30 cellular contexts compared by ENCODE assay signal in genomic region chr12:57210461-57210860, GRCh38. TPM values are rescaled to one million over a fixed set of nuclear protein-coding genes. Genes with fewer than 3 reads are reported as not detected.
"Had no signal": no experiment of that assay in that cellular context is flagged by ENCODE, and none has a peak within 500 bp of the region (broad histone marks: within the 10 kb centered on the region; RNA-seq: fewer than 3 reads in every experiment).

No MANE protein-coding gene starts in this region.

- H3K4me3 ChIP-seq: left lung, lower lobe of right lung, neural progenitor cell, ovary, right atrium auricular region, right lobe of liver, smooth muscle cell, tibial nerve, uterus had no signal

- H3K9ac ChIP-seq: neural progenitor cell had no signal

- H3K9me3 ChIP-seq: left lung, lower lobe of right lung, ovary, right atrium auricular region, right lobe of liver, tibial nerve, uterus had no signal

- H3K4me3 Mint-ChIP-seq: immature natural killer cell; natural killer cell; nephron progenitor cell; neural progenitor cell; stimulated activated memory B cell treated with anti-CD40 and anti-IgM and Interleukin-4, amounts not matched to agents 10 μg/mL and 1 μg/mL and 100 μg/mL, for 72 hours; stimulated activated naive CD8-positive, alpha-beta T cell treated with anti-CD3 and anti-CD28 coated beads, Interleukin-15, amount 100 ng/mL, for 72 hours; type B pancreatic cell had no signal

- H3K27me3 ChIP-seq: ovary, right atrium auricular region, right lobe of liver had no signal

- H3K4me2 ChIP-seq: neural progenitor cell, smooth muscle cell had no signal

- H3K27ac Mint-ChIP-seq: immature natural killer cell; naive B cell; natural killer cell; nephron progenitor cell; neural progenitor cell; progenitor cell of endocrine pancreas; stimulated activated memory B cell treated with anti-CD40 and anti-IgM and Interleukin-4, amounts not matched to agents 10 μg/mL and 1 μg/mL and 100 μg/mL, for 72 hours; type B pancreatic cell had no signal

- H3K9me3 Mint-ChIP-seq: naive B cell; natural killer cell; nephron progenitor cell; neural progenitor cell; stimulated activated memory B cell treated with anti-CD40 and anti-IgM and Interleukin-4, amounts not matched to agents 10 μg/mL and 1 μg/mL and 100 μg/mL, for 72 hours; stimulated activated naive CD8-positive, alpha-beta T cell treated with anti-CD3 and anti-CD28 coated beads, Interleukin-15, amount 100 ng/mL, for 72 hours; type B pancreatic cell had no signal

- H2AFZ ChIP-seq: neural progenitor cell had no signal

- H3K36me3 ChIP-seq: neural progenitor cell, ovary, uterus had no signal

- H3K36me3 Mint-ChIP-seq: immature natural killer cell; naive B cell; natural killer cell; stimulated activated memory B cell treated with anti-CD40 and anti-IgM and Interleukin-4, amounts not matched to agents 10 μg/mL and 1 μg/mL and 100 μg/mL, for 72 hours; type B pancreatic cell had no signal

- H3K27ac ChIP-seq: left lung, lower lobe of right lung, neural progenitor cell, ovary, right atrium auricular region, right lobe of liver, uterus had no signal

- ATAC-seq: left colon; left lung; lower lobe of right lung; natural killer cell; right lobe of liver; stimulated activated memory B cell treated with anti-CD40 and anti-IgM and Interleukin-4, amounts not matched to agents 10 μg/mL and 1 μg/mL and 100 μg/mL, for 72 hours; stimulated activated naive CD8-positive, alpha-beta T cell treated with anti-CD3 and anti-CD28 coated beads, Interleukin-15, amount 100 ng/mL, for 72 hours had no signal

- H3K4me1 ChIP-seq: right lobe of liver had no signal

- DNase-seq: immature natural killer cell; kidney; left colon; left lung; lower lobe of right lung; mammary epithelial cell; mesenchymal stem cell; naive B cell; natural killer cell; nephron progenitor cell; ovary; right lobe of liver; stimulated activated CD4-positive, alpha-beta T cell treated with anti-CD3 and anti-CD28 coated beads, Interleukin-1b, Interleukin-23, amount 100 ng/mL, for 48 hours; stimulated activated CD4-positive, alpha-beta T cell treated with anti-CD3 and anti-CD28 coated beads, Interleukin-2, amount 100 ng/mL, for 48 hours; stimulated activated CD4-positive, alpha-beta T cell treated with anti-CD3 and anti-CD28 coated beads, Interleukin-4, amount 100 ng/mL, for 4 hours; stimulated activated CD8-positive, alpha-beta memory T cell treated with anti-CD3 and anti-CD28 coated beads, Interleukin-4, amount 100 ng/mL, for 48 hours; stimulated activated naive CD4-positive, alpha-beta T cell treated with Interleukin-2 at 50 U/mL for 16 hours; stimulated activated naive CD8-positive, alpha-beta T cell treated with anti-CD3 and anti-CD28 coated beads, Interleukin-15, amount 100 ng/mL, for 72 hours; uterus had no signal

RNA-seq across cellular contexts. Expression of gene NXPH4, which starts 6.1 kb away (rescaled TPM):
- total RNA-seq: left colon, liver, lower lobe of right lung, mononuclear cell, skeletal muscle tissue, ureter had no signal
- polyA plus RNA-seq: immature natural killer cell had no signal

RNA-seq across cellular contexts. Expression of gene STAC3, which starts 40.5 kb away (rescaled TPM):
- polyA plus RNA-seq: immature natural killer cell, smooth muscle cell had no signal
